ENCODE assay signal across 18 cellular contexts in genomic region chr2:105815401-105815800, GRCh38.
DNase-seq lines count a peak whose midpoint lies in the region; ATAC-seq and TF ChIP-seq lines count a peak whose summit lies in the region.
"Had no signal": no experiment of that assay in that cellular context is flagged by ENCODE, and none has a peak within 500 bp of the region (broad histone marks: within the 10 kb centered on the region; RNA-seq: fewer than 3 reads in every experiment).

No MANE protein-coding gene starts in this region.

- H3K36me3 Mint-ChIP-seq in activated naive CD4-positive, alpha-beta T cell treated with anti-CD3 and anti-CD28 coated beads, Interleukin-2, amount 10 ng/mL, durations not matched to agents 7 days and 5 days = peaks cover 52% of the 10 kb centered on the region
- peaks cover 33% of the 10 kb centered on the region for H3K36me3 Mint-ChIP-seq in activated naive CD4-positive, alpha-beta T cell treated with anti-CD3 and anti-CD28 coated beads for 36 hours (ENCODE audit: low read depth)

- peak overlapping the region; percentile 14 for H3K27ac Mint-ChIP-seq in activated naive CD4-positive, alpha-beta T cell treated with anti-CD3 and anti-CD28 coated beads, Interleukin-2, amount 10 ng/mL, durations not matched to agents 7 days and 5 days
- no peak overlapping the region for H3K27ac Mint-ChIP-seq in activated naive CD4-positive, alpha-beta T cell treated with anti-CD3 and anti-CD28 coated beads for 36 hours

- 31 to 40% methylated on average over 7 of the region's 7 CpGs for WGBS in thyroid gland, 2 donors

- no peak overlapping the region for H3K27ac ChIP-seq in left lung
- no peak overlapping the region for H3K27ac ChIP-seq in thyroid gland
- H3K27ac ChIP-seq: SJSA1 had no signal

- H3K36me3 ChIP-seq in left lung = peaks cover 0 to 13% of the 10 kb centered on the region in 2 donors
- H3K36me3 ChIP-seq in thyroid gland = no peaks in the 10 kb centered on the region

- DNase-seq in activated naive CD4-positive, alpha-beta T cell treated with anti-CD3 and anti-CD28 coated beads, Interleukin-2, amount 10 ng/mL, durations not matched to agents 7 days and 5 days = no peak
- no peak for DNase-seq in activated naive CD4-positive, alpha-beta T cell treated with anti-CD3 and anti-CD28 coated beads for 36 hours
- DNase-seq in DMS79 treated with DMSO at 0.1 percent for 48 hours (lab: John Stamatoyannopoulos, UW) (peak; percentile 64), left lung (no peak), thyroid gland (peak; percentile 62 to 65), NCI-H1092 treated with DMSO at 0.1 percent for 48 hours (lab: John Stamatoyannopoulos, UW) (no peak), germinal center (ENCODE audit: low spot score) (no peak)
- DNase-seq: EL, H7, KBM-7, MV-4-11, NCI-H1417 treated with DMSO at 0.1 percent for 48 hours, NCI-H1930, NCI-H2171 treated with DMSO at 0.1 percent for 48 hours, NCI-H446 treated with DMSO at 0.1 percent for 48 hours, NCI-H748 treated with DMSO at 0.1 percent for 48 hours had no signal

- no peak overlapping the region for H3K4me3 ChIP-seq in left lung
- H3K4me3 ChIP-seq in thyroid gland (replicated peaks in 1 of 3) = no peak overlapping the region
- H3K4me3 ChIP-seq: SJSA1 had no signal

- no peak for TF ChIP-seq CTCF in left lung (IDR thresholded peaks at IDR 0.05)
- TF ChIP-seq CTCF in thyroid gland (IDR thresholded peaks at IDR 0.05) = no peak

- H3K27me3 ChIP-seq in left lung (no peaks in the 10 kb centered on the region), thyroid gland (no peaks in the 10 kb centered on the region)
- H3K27me3 ChIP-seq: SJSA1 had no signal

- no peak overlapping the region for H3K4me3 Mint-ChIP-seq in activated naive CD4-positive, alpha-beta T cell treated with anti-CD3 and anti-CD28 coated beads, Interleukin-2, amount 10 ng/mL, durations not matched to agents 7 days and 5 days
- no peak overlapping the region for H3K4me3 Mint-ChIP-seq in activated naive CD4-positive, alpha-beta T cell treated with anti-CD3 and anti-CD28 coated beads for 36 hours

- H3K27me3 Mint-ChIP-seq in activated naive CD4-positive, alpha-beta T cell treated with anti-CD3 and anti-CD28 coated beads, Interleukin-2, amount 10 ng/mL, durations not matched to agents 7 days and 5 days = no peaks in the 10 kb centered on the region
- H3K27me3 Mint-ChIP-seq in activated naive CD4-positive, alpha-beta T cell treated with anti-CD3 and anti-CD28 coated beads for 36 hours (ENCODE audit: low read depth) = no peaks in the 10 kb centered on the region

- no peak for TF ChIP-seq POLR2A in thyroid gland (IDR thresholded peaks at IDR 0.05)

- H3K4me1 ChIP-seq in left lung (peaks cover 15 to 20% of the 10 kb centered on the region in 2 donors), thyroid gland (peaks cover 39 to 67% of the 10 kb centered on the region in 2 donors)
- H3K4me1 ChIP-seq: SJSA1 had no signal

- peak; percentile 27 for ATAC-seq in left lung
- ATAC-seq in GM21723 (IDR thresholded peaks at IDR 0.05; ENCODE audit: unreplicated experiment) = no peak

- H3K4me1 Mint-ChIP-seq in activated naive CD4-positive, alpha-beta T cell treated with anti-CD3 and anti-CD28 coated beads, Interleukin-2, amount 10 ng/mL, durations not matched to agents 7 days and 5 days = peaks cover 42% of the 10 kb centered on the region
- H3K4me1 Mint-ChIP-seq in activated naive CD4-positive, alpha-beta T cell treated with anti-CD3 and anti-CD28 coated beads for 36 hours (ENCODE audit: low read depth) = peaks cover 73% of the 10 kb centered on the region

- CTCF ChIA-PET in activated naive CD4-positive, alpha-beta T cell treated with anti-CD3 and anti-CD28 coated beads, Interleukin-2, amount 10 ng/mL, durations not matched to agents 7 days and 5 days (lab: Charles Lee) = no interaction called here
- CTCF ChIA-PET in activated naive CD4-positive, alpha-beta T cell treated with anti-CD3 and anti-CD28 coated beads for 36 hours (lab: Charles Lee) = no interaction called here

- no peaks in the 10 kb centered on the region for H3K9me3 Mint-ChIP-seq in activated naive CD4-positive, alpha-beta T cell treated with anti-CD3 and anti-CD28 coated beads, Interleukin-2, amount 10 ng/mL, durations not matched to agents 7 days and 5 days
- no peaks in the 10 kb centered on the region for H3K9me3 Mint-ChIP-seq in activated naive CD4-positive, alpha-beta T cell treated with anti-CD3 and anti-CD28 coated beads for 36 hours

- H3K9me3 ChIP-seq in left lung (no peaks in the 10 kb centered on the region), thyroid gland (no peaks in the 10 kb centered on the region)
- H3K9me3 ChIP-seq: SJSA1 had no signal

- intact Hi-C loops in activated naive CD4-positive, alpha-beta T cell treated with anti-CD3 and anti-CD28 coated beads for 36 hours (cut with micrococcal nuclease) = no loop called here
- intact Hi-C loops in left lung (cut with DNase I) = no loop called here
- intact Hi-C loops in thyroid gland (cut with DNase I) = no loop called here

Comparison
In these comparisons a context has a peak if more than half of its experiments do, and no peak if none do; other contexts are left out.
1. DNase-seq: peak in DMS79 treated with DMSO at 0.1 percent for 48 hours (single experiment) and thyroid gland (2 of 2); none in activated naive CD4-positive, alpha-beta T cell treated with anti-CD3 and anti-CD28 coated beads, Interleukin-2, amount 10 ng/mL, durations not matched to agents 7 days and 5 days (single experiment), activated naive CD4-positive, alpha-beta T cell treated with anti-CD3 and anti-CD28 coated beads for 36 hours (single experiment), left lung (0 of 2), NCI-H1092 treated with DMSO at 0.1 percent for 48 hours (single experiment) and germinal center (single experiment).